In the genomic region with DNA sequence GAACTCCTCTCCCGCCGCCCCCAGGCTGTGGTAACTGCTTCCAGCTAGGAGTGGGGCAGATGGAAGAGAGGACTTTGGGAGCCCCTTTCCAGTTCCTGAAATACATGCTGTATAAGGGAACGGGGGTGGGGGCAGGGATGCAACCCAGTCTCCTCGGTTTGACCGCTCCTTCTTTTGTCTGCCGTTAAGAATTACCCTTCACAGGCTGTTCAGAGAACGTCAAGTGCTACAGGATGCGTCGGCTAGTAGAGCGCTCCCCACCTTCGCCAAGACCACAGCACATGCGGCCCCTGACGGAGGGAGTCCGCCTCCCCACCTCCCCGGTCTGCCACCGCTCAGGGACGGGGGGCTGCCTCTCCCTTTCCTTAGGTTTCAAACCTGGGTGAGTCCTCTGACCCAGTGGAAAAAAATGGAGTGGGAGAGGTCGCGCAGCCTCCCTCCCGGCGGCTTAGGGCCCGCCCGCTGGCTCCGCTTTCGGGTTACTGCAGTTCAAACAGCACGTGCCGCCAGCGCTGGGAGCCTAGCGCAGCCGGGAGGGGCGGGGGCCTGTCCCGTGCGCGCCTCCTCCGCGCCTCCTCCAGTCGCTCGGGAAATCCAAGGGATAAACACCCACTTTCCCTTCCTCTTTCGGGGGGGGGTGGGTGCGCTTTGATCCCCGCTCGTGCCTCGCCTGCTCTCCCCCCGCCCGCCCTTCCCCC, we compare ENCODE assay signal across 9 cellular contexts. TPM values are rescaled to one million over a fixed set of nuclear protein-coding genes. Genes with fewer than 3 reads are reported as not detected.
DNase-seq lines count a peak whose midpoint lies in the region; ATAC-seq and TF ChIP-seq lines count a peak whose summit lies in the region.
"Had no signal": no experiment of that assay in that cellular context is flagged by ENCODE, and none has a peak within 500 bp of the region (broad histone marks: within the 10 kb centered on the region; RNA-seq: fewer than 3 reads in every experiment).

No MANE protein-coding gene starts in this region.

- H3K36me3 Mint-ChIP-seq in immature natural killer cell, result peaks cover 0 to 4% (median 4%) of the 10 kb centered on the region in 3 donors

- H4K20me1 ChIP-seq in osteoblast (ENCODE audit: insufficient read depth, low read length), result no peaks in the 10 kb centered on the region

- H3K4me2 ChIP-seq in osteoblast (ENCODE audit: insufficient read depth, low read length), result no peak overlapping the region

- peaks cover 15 to 20% of the 10 kb centered on the region in 2 donors for H3K4me1 Mint-ChIP-seq in immature natural killer cell

- no peak overlapping the region for H2AFZ ChIP-seq in osteoblast (ENCODE audit: low read length)

- DNase-seq in AG20443 (ENCODE audit: low spot score) (peak; percentile 65), RWPE1 (ENCODE audit: low spot score) (no peak), Right ventricle myocardium inferior (ENCODE audit: missing footprints) (peak; percentile 90), osteoblast (ENCODE audit: insufficient read length, low spot score, missing footprints) (peak; percentile 91), NCI-H1930 (lab: John Stamatoyannopoulos, UW) (no peak), immature natural killer cell (no peak), iPS-NIHi11 (ENCODE audit: low spot score) (no peak)
- DNase-seq: activated CD4-positive, alpha-beta T cell treated with anti-CD3 and anti-CD28 coated beads, Interleukin-2, amount 50 U/mL, for 48 hours had no signal

- ATAC-seq in Right ventricle myocardium inferior (peak; percentile 70), GM19452 (IDR thresholded peaks at IDR 0.05; ENCODE audit: unreplicated experiment) (no peak)

- H3K36me3 ChIP-seq in osteoblast (ENCODE audit: insufficient read depth, low read length), result no peaks in the 10 kb centered on the region

- no peaks in the 10 kb centered on the region for H3K79me2 ChIP-seq in osteoblast (ENCODE audit: insufficient read depth, low read length)

- peaks cover 0 to 6% (median under 1%) of the 10 kb centered on the region in 6 donors for H3K9me3 Mint-ChIP-seq in immature natural killer cell

- intact Hi-C loops in Right ventricle myocardium inferior (cut with DNase I), result no loop called here

- H3K4me3 Mint-ChIP-seq in immature natural killer cell, result no peak overlapping the region

- TF ChIP-seq CTCF in RWPE1 (conservative IDR thresholded peaks at IDR 0.05; ENCODE audit: low read depth) (no peak), osteoblast (IDR thresholded peaks at IDR 0.05; ENCODE audit: extremely low read depth, low read depth, low read length) (no peak)

- no peaks in the 10 kb centered on the region for H3K9me3 ChIP-seq in osteoblast (ENCODE audit: low read depth, low read length)

- H3K4me3 ChIP-seq in osteoblast (ENCODE audit: insufficient read depth, low read length), result no peak overlapping the region

- CTCF ChIA-PET in RWPE1 (lab: Yijun Ruan, JAX), result interaction anchor here (0.8 to 1.8 kb wide), 2 partner anchors 219 kb away, joined by 3 to 6 read pairs; no protein-coding TSS in a partner anchor

- no peak overlapping the region for H3K27ac Mint-ChIP-seq in immature natural killer cell

- peaks cover 47% of the 10 kb centered on the region for H3K27me3 ChIP-seq in osteoblast (ENCODE audit: insufficient read depth, low read length)

- H3K27ac ChIP-seq in RWPE1 (peak overlapping the region; percentile 50), osteoblast (ENCODE audit: low read depth, low read length) (no peak overlapping the region)

- peaks cover under 1% of the 10 kb centered on the region for H3K4me1 ChIP-seq in osteoblast (ENCODE audit: insufficient read depth, low read length)

- POLR2A ChIA-PET in RWPE1 (lab: Yijun Ruan, JAX; ENCODE audit: low non-redundant PET), result no interaction called here

- H3K27me3 Mint-ChIP-seq in immature natural killer cell (ENCODE audit: low read depth in 3 of 3), result peaks cover 14 to 18% (median 17%) of the 10 kb centered on the region in 3 donors

RNA-seq across cellular contexts. Expression of gene CYP26B1, which starts 4.8 kb away (rescaled TPM):
- total RNA-seq in Right ventricle myocardium inferior (5.4 TPM), osteoblast (under 0.01 TPM in 2 replicates)
- not detected for polyA plus RNA-seq in immature natural killer cell

Comparison
In these comparisons a context has a peak if more than half of its experiments do, and no peak if none do; other contexts are left out.
1. DNase-seq: peak in AG20443 (single experiment), Right ventricle myocardium inferior (single experiment) and osteoblast (single experiment); none in RWPE1 (single experiment), NCI-H1930 (0 of 2), immature natural killer cell (0 of 3) and iPS-NIHi11 (single experiment).